ENCODE assay signal across 16 cellular contexts in genomic region chr15:65577129-65577996, GRCh38. TPM values are rescaled to one million over a fixed set of nuclear protein-coding genes. Genes with fewer than 3 reads are reported as not detected.
A peak's percentile ranks its signal among the peaks of the same experiment; 100 is the strongest.
DNase-seq lines count a peak whose midpoint lies in the region; ATAC-seq and TF ChIP-seq lines count a peak whose summit lies in the region.
"Had no signal": no experiment of that assay in that cellular context is flagged by ENCODE, and none has a peak within 500 bp of the region (broad histone marks: within the 10 kb centered on the region; RNA-seq: fewer than 3 reads in every experiment).

No MANE protein-coding gene starts in this region.

- no peak for DNase-seq in A673 (ENCODE audit: low spot score)
- DNase-seq in SJSA1 (ENCODE audit: low read depth in 1 of 2, low spot score in 2 of 2) = no peak
- no peak for DNase-seq in left lung
- no peak for DNase-seq in C1 segment of cervical spinal cord (lab: John Stamatoyannopoulos, UW)
- no peak for DNase-seq in NCI-H446 treated with DMSO at 0.1 percent for 48 hours (lab: John Stamatoyannopoulos, UW)
- DNase-seq in dorsolateral prefrontal cortex = no peak
- DNase-seq: activated CD4-positive, alpha-beta T cell treated with anti-CD3 and anti-CD28 coated beads, Interleukin-2, amount 50 U/mL, for 4 hours; lower lobe of right lung; NCI-H2029 treated with DMSO at 0.1 percent for 48 hours; posterior cingulate gyrus; stimulated activated CD4-positive, alpha-beta T cell treated with anti-CD3 and anti-CD28 coated beads, Interleukin-2, amount 100 ng/mL, for 24 hours; T-helper 17 cell had no signal

- no peaks in the 10 kb centered on the region for H3K27me3 ChIP-seq in A673 (replicated peaks; ENCODE audit: insufficient read depth, low read depth, low read length, poor library complexity)
- H3K27me3 ChIP-seq in DOHH2 (ENCODE audit: control insufficient read depth, low read length) = no peaks in the 10 kb centered on the region
- no peaks in the 10 kb centered on the region for H3K27me3 ChIP-seq in SJSA1 (replicated peaks)
- no peaks in the 10 kb centered on the region for H3K27me3 ChIP-seq in left lung
- no peaks in the 10 kb centered on the region for H3K27me3 ChIP-seq in dorsolateral prefrontal cortex

- H3K9me3 ChIP-seq in A673 (ENCODE audit: low read depth, low read length, poor library complexity, severe bottlenecking) (no peaks in the 10 kb centered on the region), DOHH2 (ENCODE audit: control insufficient read depth, insufficient read depth, low read length) (no peaks in the 10 kb centered on the region), SJSA1 (replicated peaks) (no peaks in the 10 kb centered on the region), left lung (no peaks in the 10 kb centered on the region)
- H3K9me3 ChIP-seq: lower lobe of right lung had no signal

- H3K9me2 ChIP-seq in DOHH2 (replicated peaks; ENCODE audit: control insufficient read depth, low read length) = no peaks in the 10 kb centered on the region

- intact Hi-C loops in A673 (cut with micrococcal nuclease; ENCODE audit: unreplicated experiment) = no loop called here
- intact Hi-C loops in left lung (cut with DNase I) = no loop called here
- intact Hi-C loops in dorsolateral prefrontal cortex (cut with DNase I) = no loop called here

- H3K27ac ChIP-seq in A673 (ENCODE audit: low read depth, low read length, poor library complexity, severe bottlenecking) = no peak overlapping the region
- H3K27ac ChIP-seq in DOHH2 (ENCODE audit: low read depth, low read length) = 0 out of 2 replicates have a peak overlapping the region, but pooled peaks have one; percentile 6
- H3K27ac ChIP-seq in SJSA1 = peak overlapping the region; percentile 11; the same call in 1 of the 2 replicates
- H3K27ac ChIP-seq in left lung = peak overlapping the region in 1 of 2 donors; percentile 0
- H3K27ac ChIP-seq in dorsolateral prefrontal cortex = peak overlapping the region in 19 of 59 donors; percentile 2 to 40 (median 19)
- H3K27ac ChIP-seq: C4-2B, KMS-11, lower lobe of right lung had no signal

- TSS peak; percentile 77 for BruUV-seq in A673 (replicated peaks; lab: Mats Ljungman, UMichigan)

- peaks cover 11% of the 10 kb centered on the region; the same call in 1 of the 2 replicates for H3F3A ChIP-seq in DOHH2 (ENCODE audit: control insufficient read depth, insufficient read depth)

- H3K4me3 ChIP-seq in A673 (ENCODE audit: low read depth, low read length, poor library complexity, severe bottlenecking) (no peak overlapping the region), DOHH2 (ENCODE audit: low read length) (no peak overlapping the region), SJSA1 (no peak overlapping the region), left lung (no peak overlapping the region), dorsolateral prefrontal cortex (no peak overlapping the region)
- H3K4me3 ChIP-seq: lower lobe of right lung had no signal

- no peak overlapping the region for H3K4me2 ChIP-seq in DOHH2 (ENCODE audit: low read length)
- H3K4me2 ChIP-seq: KMS-11 had no signal

- TF ChIP-seq CTCF in A673 (conservative IDR thresholded peaks at IDR 0.05; ENCODE audit: low read depth, low read length) = no peak
- TF ChIP-seq CTCF in DOHH2 (IDR thresholded peaks at IDR 0.05; ENCODE audit: low read depth, low read length, poor library complexity, severe bottlenecking) = no peak
- no peak for TF ChIP-seq CTCF in left lung (IDR thresholded peaks at IDR 0.05)
- TF ChIP-seq CTCF in dorsolateral prefrontal cortex (IDR thresholded peaks at IDR 0.05 in 54 of 56, conservative IDR thresholded peaks at IDR 0.05 in 2 of 56; ENCODE audit: low read depth in 1 of 56, partially characterized antibody in 56 of 56) = no peak

- ATAC-seq in left lung = peak; percentile 44
- no peak for ATAC-seq in GM18517 (IDR thresholded peaks at IDR 0.05; ENCODE audit: unreplicated experiment)
- ATAC-seq: T-helper 17 cell had no signal

- H3K36me3 ChIP-seq in A673 (ENCODE audit: insufficient read depth, low read length, poor library complexity, severe bottlenecking) (peaks cover 53% of the 10 kb centered on the region), DOHH2 (ENCODE audit: control insufficient read depth, low read length) (peaks cover 70% of the 10 kb centered on the region), SJSA1 (peaks cover 59% of the 10 kb centered on the region), left lung (peaks cover 0 to 65% of the 10 kb centered on the region in 2 donors)

- POLR2A ChIA-PET in A673 (lab: Charles Lee; ENCODE audit: low non-redundant PET) = interaction anchor here (0.6 kb wide), 1 partner anchor 273 kb away, joined by 3 read pairs; the partner anchor contains the start of gene RNU5B-1

- H3K4me1 ChIP-seq in A673 (ENCODE audit: insufficient read depth, low read length, poor library complexity, severe bottlenecking) (peaks cover 16% of the 10 kb centered on the region), DOHH2 (ENCODE audit: control insufficient read depth, low read length) (peaks cover 16% of the 10 kb centered on the region), SJSA1 (replicated peaks) (peaks cover 36% of the 10 kb centered on the region), left lung (no peaks in the 10 kb centered on the region)
- H3K4me1 ChIP-seq: lower lobe of right lung had no signal

- CTCF ChIA-PET in A673 (lab: Charles Lee) = interaction anchor here (0.6 kb wide), 2 partner anchors 60 to 63 kb away, joined by 4 read pairs; no protein-coding TSS in a partner anchor

- no peaks in the 10 kb centered on the region for H4K20me1 ChIP-seq in DOHH2 (ENCODE audit: control insufficient read depth, insufficient read depth, low read depth, low read length)

- no peaks in the 10 kb centered on the region for H3K79me2 ChIP-seq in DOHH2 (ENCODE audit: control insufficient read depth, low read length)

RNA-seq across cellular contexts. Expression of gene INTS14, which starts 33.6 kb away (rescaled TPM):
- total RNA-seq in A673 (2021) (38.0 and 39.9 TPM in 2 replicates), left lung (10 to 100 TPM; 32.3 to 34.6 TPM), dorsolateral prefrontal cortex (10 to 100 TPM; 16.3 to 35.6 (median 23.7) TPM)
- total RNA-seq in SJSA1 (2014; rRNA removed; shearing (Covaris generic)) = 29.4 and 67.3 TPM in 2 replicates

RNA-seq across cellular contexts. Expression of gene SLC24A1, which starts 44.4 kb away (rescaled TPM):
- total RNA-seq in A673 (2021) (4.9 and 6.4 TPM in 2 replicates), left lung (1 to 10 TPM; 8.3 to 9.7 TPM), dorsolateral prefrontal cortex (10 to 100 TPM in 2 of 120 experiments, 1 to 10 TPM in 118; 1.3 to 10.8 (median 4.3) TPM)
- total RNA-seq in SJSA1 (2014; rRNA removed; shearing (Covaris generic)) = 6.0 and 8.2 TPM in 2 replicates

RNA-seq across cellular contexts. Expression of gene HACD3, which starts 47.1 kb away (rescaled TPM):
- total RNA-seq in A673 (2021) = 142 and 157 TPM in 2 replicates
- total RNA-seq in SJSA1 (2014; rRNA removed; shearing (Covaris generic)) = 146 and 177 TPM in 2 replicates
- total RNA-seq in left lung = 10 to 100 TPM; 51.1 to 86.4 TPM
- 100 to 1,000 TPM in 59 of 120 experiments, 10 to 100 TPM in 61; 71.7 to 121 (median 99.9) TPM for total RNA-seq in dorsolateral prefrontal cortex

RNA-seq across cellular contexts. Expression of gene DPP8, which starts 59.9 kb away (rescaled TPM):
- 29.6 and 35.9 TPM in 2 replicates for total RNA-seq in A673 (2021)
- total RNA-seq in SJSA1 (2014; rRNA removed; shearing (Covaris generic)) = 40.4 and 53.2 TPM in 2 replicates
- 10 to 100 TPM; 31.7 to 35.0 TPM for total RNA-seq in left lung
- total RNA-seq in dorsolateral prefrontal cortex = 10 to 100 TPM; 43.5 to 88.6 (median 63.2) TPM
